ENCODE assay signal across 8 cellular contexts in the genomic region with DNA sequence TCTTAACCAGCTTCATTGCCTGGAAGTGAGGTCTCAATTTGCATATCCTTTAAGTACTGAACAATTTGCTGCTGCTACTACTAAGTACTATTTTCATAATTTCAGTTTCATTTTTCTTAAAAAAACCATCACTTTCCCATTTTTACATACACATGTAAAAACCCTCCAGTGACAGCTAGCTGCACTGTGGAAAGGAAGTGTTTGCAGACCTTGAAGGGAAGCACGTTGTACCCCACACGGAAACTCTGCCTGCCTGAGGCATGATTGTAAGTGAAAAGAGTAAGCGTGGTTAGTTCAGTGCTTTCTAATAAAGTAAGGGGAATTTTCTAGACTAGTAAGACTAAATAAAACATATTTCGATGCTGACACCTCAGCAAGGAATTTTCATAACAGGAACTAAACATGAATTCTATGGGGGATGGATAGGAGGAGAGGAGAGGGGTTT.
DNase-seq lines count a peak whose midpoint lies in the region; ATAC-seq and TF ChIP-seq lines count a peak whose summit lies in the region.

No MANE protein-coding gene starts in this region.

- H3K4ac ChIP-seq in mesendoderm (ENCODE audit: low read depth, low read length) = no peak overlapping the region

- no peak overlapping the region for H3K4me2 ChIP-seq in mesendoderm (ENCODE audit: low read length)

- peak overlapping the region; percentile 49 for H3K27ac Mint-ChIP-seq in stimulated activated memory B cell treated with anti-CD40 and anti-IgM and Interleukin-4, amounts not matched to agents 10 μg/mL and 1 μg/mL and 100 μg/mL, for 72 hours

- no peaks in the 10 kb centered on the region for H3K27me3 Mint-ChIP-seq in stimulated activated memory B cell treated with anti-CD40 and anti-IgM and Interleukin-4, amounts not matched to agents 10 μg/mL and 1 μg/mL and 100 μg/mL, for 72 hours

- no peak overlapping the region for H3K23ac ChIP-seq in mesendoderm (ENCODE audit: low read length)

- H3K36me3 ChIP-seq in left ventricle myocardium inferior (no peaks in the 10 kb centered on the region), mesendoderm (ENCODE audit: control insufficient read depth, insufficient read depth, low read length) (no peaks in the 10 kb centered on the region)

- peaks cover 14% of the 10 kb centered on the region for H3K79me1 ChIP-seq in mesendoderm (ENCODE audit: low read length)

- H3K4me3 Mint-ChIP-seq in stimulated activated memory B cell treated with anti-CD40 and anti-IgM and Interleukin-4, amounts not matched to agents 10 μg/mL and 1 μg/mL and 100 μg/mL, for 72 hours = peak overlapping the region; percentile 30

- H3K4me3 ChIP-seq in left ventricle myocardium inferior (no peak overlapping the region), right cardiac atrium (ENCODE audit: low read length) (no peak overlapping the region), mesendoderm (ENCODE audit: low read length) (no peak overlapping the region)

- H3K9ac ChIP-seq in mesendoderm (ENCODE audit: low read length) = no peak overlapping the region

- H3K4me1 Mint-ChIP-seq in stimulated activated memory B cell treated with anti-CD40 and anti-IgM and Interleukin-4, amounts not matched to agents 10 μg/mL and 1 μg/mL and 100 μg/mL, for 72 hours = peaks cover 29% of the 10 kb centered on the region

- DNase-seq in left ventricle myocardium inferior (no peak), right cardiac atrium (no peak), amniotic epithelial cell (ENCODE audit: low read depth) (peak; percentile 50), mesendoderm (no peak), OCI-M1 (lab: John Stamatoyannopoulos, UW) (no peak), DMS79 (lab: John Stamatoyannopoulos, UW) (no peak)

- no peaks in the 10 kb centered on the region for H3K9me3 ChIP-seq in left ventricle myocardium inferior (replicated peaks)
- no peaks in the 10 kb centered on the region for H3K9me3 ChIP-seq in right cardiac atrium (ENCODE audit: control insufficient read depth, low read length)

- peak overlapping the region; percentile 84 for H3K27ac ChIP-seq in left ventricle myocardium inferior (replicated peaks)
- no peak overlapping the region for H3K27ac ChIP-seq in right cardiac atrium (ENCODE audit: low read length)
- H3K27ac ChIP-seq in mesendoderm (ENCODE audit: low read depth, low read length) = no peak overlapping the region

- no peak overlapping the region for H2BK5ac ChIP-seq in mesendoderm (ENCODE audit: low read length)

- H3K9me3 Mint-ChIP-seq in stimulated activated memory B cell treated with anti-CD40 and anti-IgM and Interleukin-4, amounts not matched to agents 10 μg/mL and 1 μg/mL and 100 μg/mL, for 72 hours = no peaks in the 10 kb centered on the region

- no peak overlapping the region for H2BK15ac ChIP-seq in mesendoderm (replicated peaks; ENCODE audit: low read depth)

- no peak overlapping the region for H4K8ac ChIP-seq in mesendoderm (ENCODE audit: low read depth, low read length)

- H3K36me3 Mint-ChIP-seq in stimulated activated memory B cell treated with anti-CD40 and anti-IgM and Interleukin-4, amounts not matched to agents 10 μg/mL and 1 μg/mL and 100 μg/mL, for 72 hours = peaks cover 6% of the 10 kb centered on the region

- TF ChIP-seq CTCF in left ventricle myocardium inferior (IDR thresholded peaks at IDR 0.05; ENCODE audit: borderline replicate concordance) = no peak

- peaks cover 1% of the 10 kb centered on the region for H3K79me2 ChIP-seq in mesendoderm (ENCODE audit: control insufficient read depth, insufficient read depth, low read length)

- H3K27me3 ChIP-seq in left ventricle myocardium inferior (ENCODE audit: low read depth) (no peaks in the 10 kb centered on the region), right cardiac atrium (ENCODE audit: control insufficient read depth, insufficient read depth) (no peaks in the 10 kb centered on the region), mesendoderm (ENCODE audit: insufficient read depth, low read length, poor library complexity) (no peaks in the 10 kb centered on the region)

- H3K4me1 ChIP-seq in left ventricle myocardium inferior (peaks cover 94% of the 10 kb centered on the region), right cardiac atrium (ENCODE audit: control insufficient read depth, insufficient read depth, low read length) (peaks cover 10% of the 10 kb centered on the region), mesendoderm (ENCODE audit: control insufficient read depth, low read depth, low read length) (no peaks in the 10 kb centered on the region)

- H2AK5ac ChIP-seq in mesendoderm (ENCODE audit: low read length) = no peak overlapping the region

- 53% methylated on average over 4 of the region's 4 CpGs for WGBS in right cardiac atrium
- no CpG with 5 or more reads among the region's 4 CpGs for WGBS in mesendoderm (ENCODE audit: extremely low coverage, insufficient coverage, low lambda C conversion rate)

- ATAC-seq in right cardiac atrium = no peak
- peak; percentile 72 for ATAC-seq in HG03342 (IDR thresholded peaks at IDR 0.05; ENCODE audit: unreplicated experiment)
- peak; percentile 84 for ATAC-seq in stimulated activated memory B cell treated with anti-CD40 and anti-IgM and Interleukin-4, amounts not matched to agents 10 μg/mL and 1 μg/mL and 100 μg/mL, for 72 hours

- no peak overlapping the region for H3K56ac ChIP-seq in mesendoderm (ENCODE audit: low read length)

- no peak overlapping the region for H3K18ac ChIP-seq in mesendoderm (ENCODE audit: low read length)

- no peak overlapping the region for H2BK120ac ChIP-seq in mesendoderm (ENCODE audit: low read depth, low read length)

- intact Hi-C loops in left ventricle myocardium inferior (cut with micrococcal nuclease) (loop anchor here (10.0 kb wide), 3 partner anchors 238 to 482 kb away; a partner anchor contains a TSS), right cardiac atrium (cut with DNase I) (loop anchor here in 3 of 4 donors (10.0 kb wide), 2 partner anchors 238 to 482 kb away; a partner anchor contains a TSS)

- H4K5ac ChIP-seq in mesendoderm (ENCODE audit: low read length) = no peak overlapping the region

Comparison
In these comparisons a context has a peak if more than half of its experiments do, and no peak if none do; other contexts are left out.
1. ATAC-seq: peak in HG03342 (single experiment) and stimulated activated memory B cell treated with anti-CD40 and anti-IgM and Interleukin-4, amounts not matched to agents 10 μg/mL and 1 μg/mL and 100 μg/mL, for 72 hours (single experiment); none in right cardiac atrium (0 of 2).